Comparison of ENCODE assay signal across 9 cellular contexts in genomic region chr4:38902695-38903094, GRCh38. TPM values are rescaled to one million over a fixed set of nuclear protein-coding genes. Genes with fewer than 3 reads are reported as not detected.
A peak's percentile ranks its signal among the peaks of the same experiment; 100 is the strongest.
DNase-seq lines count a peak whose midpoint lies in the region; ATAC-seq, FAIRE-seq and TF ChIP-seq lines count a peak whose summit lies in the region.
"Had no signal": no experiment of that assay in that cellular context is flagged by ENCODE, and none has a peak within 500 bp of the region (broad histone marks: within the 10 kb centered on the region; RNA-seq: fewer than 3 reads in every experiment).

No MANE protein-coding gene starts in this region.

- FAIRE-seq in GM12878 (lab: Jason Lieb, UNC): peak; percentile 64

- peaks cover 6% of the 10 kb centered on the region for H3K27me3 Mint-ChIP-seq in activated naive CD8-positive, alpha-beta T cell treated with anti-CD3 and anti-CD28 coated beads, Interleukin-2, amount 10 ng/mL, durations not matched to agents 7 days and 5 days
- peaks cover 6% of the 10 kb centered on the region for H3K27me3 Mint-ChIP-seq in activated naive CD8-positive, alpha-beta T cell treated with anti-CD3 and anti-CD28 coated beads for 36 hours

- TF ChIP-seq POLR2A in GM12878 (IDR thresholded peaks at IDR 0.05; ENCODE audit: low read depth, low read length): no peak

- no peak overlapping the region for H3K4me3 ChIP-seq in GM12878
- no peak overlapping the region for H3K4me3 ChIP-seq in left lung
- H3K4me3 ChIP-seq: skin epidermis had no signal

- TF ChIP-seq RAD21 in GM12878 (IDR thresholded peaks at IDR 0.05; ENCODE audit: insufficient read depth, low read depth, low read length): peak; percentile 79

- H3K4me3 Mint-ChIP-seq in activated naive CD8-positive, alpha-beta T cell treated with anti-CD3 and anti-CD28 coated beads, Interleukin-2, amount 10 ng/mL, durations not matched to agents 7 days and 5 days: no peak overlapping the region
- H3K4me3 Mint-ChIP-seq in activated naive CD8-positive, alpha-beta T cell treated with anti-CD3 and anti-CD28 coated beads for 36 hours: no peak overlapping the region

- DNase-seq in activated naive CD8-positive, alpha-beta T cell treated with anti-CD3 and anti-CD28 coated beads, Interleukin-2, amount 10 ng/mL, durations not matched to agents 7 days and 5 days: no peak
- DNase-seq in activated naive CD8-positive, alpha-beta T cell treated with anti-CD3 and anti-CD28 coated beads for 36 hours: no peak
- peak; percentile 28 to 46 for DNase-seq in NCI-H2081 (lab: John Stamatoyannopoulos, UW)
- DNase-seq in GM12878 (ENCODE audit: low read depth, low spot score): no peak
- no peak for DNase-seq in left lung
- DNase-seq in HK-2 (ENCODE audit: unreplicated experiment): no peak

- ATAC-seq in activated naive CD8-positive, alpha-beta T cell treated with anti-CD3 and anti-CD28 coated beads, Interleukin-2, amount 10 ng/mL, durations not matched to agents 7 days and 5 days (ENCODE audit: low read depth): peak; percentile 74
- ATAC-seq in GM12878 (peak; percentile 95), left lung (peak; percentile 71), HG03196 (IDR thresholded peaks at IDR 0.05; ENCODE audit: unreplicated experiment) (no peak), HG03342 (IDR thresholded peaks at IDR 0.05; ENCODE audit: unreplicated experiment) (no peak)

- SMC1A ChIA-PET in GM12878 (lab: Charles Lee; ENCODE audit: uncharacterized antibody, unreplicated experiment): interaction anchor here (0.6 to 6.7 kb wide), 66 partner anchors 9 to 770 kb away, joined by 3 to 193 read pairs (median 4); partner anchors contain the start of genes FAM114A1, KLB, TLR1 and TLR10

- H3K4me2 ChIP-seq in GM12878 (ENCODE audit: control insufficient read depth, insufficient read depth): no peak overlapping the region

- intact Hi-C loops in GM12878 (cut with micrococcal nuclease; ENCODE audit: unreplicated experiment) (loop anchor here (1.0 to 5.0 kb wide), 4 partner anchors 90 to 555 kb away; partner anchors contain the start of genes LIAS, RPL9 and TMEM156), left lung (cut with DNase I) (loop anchor here in 1 of 2 donors (10.0 kb wide), 1 partner anchor 232 kb away; no protein-coding TSS in a partner anchor)

- H3K27me3 ChIP-seq in GM12878 (replicated peaks in 1 of 2; ENCODE audit: control insufficient read depth in 2 of 2, insufficient read depth in 2 of 2, low read length in 1 of 2) (no peaks in the 10 kb centered on the region), left lung (no peaks in the 10 kb centered on the region)

- CTCF ChIA-PET in GM12878 (lab: Yijun Ruan, JAX): interaction anchor here (0.5 to 9.1 kb wide), 74 partner anchors 8 to 723 kb away, joined by 3 to 295 read pairs (median 4); partner anchors contain the start of genes FAM114A1 and WDR19

- no peaks in the 10 kb centered on the region for H3K4me1 ChIP-seq in GM12878 (ENCODE audit: control insufficient read depth, insufficient read depth, low read length)
- no peaks in the 10 kb centered on the region for H3K4me1 ChIP-seq in left lung

- no peaks in the 10 kb centered on the region for H3K9me3 Mint-ChIP-seq in activated naive CD8-positive, alpha-beta T cell treated with anti-CD3 and anti-CD28 coated beads, Interleukin-2, amount 10 ng/mL, durations not matched to agents 7 days and 5 days
- H3K9me3 Mint-ChIP-seq in activated naive CD8-positive, alpha-beta T cell treated with anti-CD3 and anti-CD28 coated beads for 36 hours: peaks cover 1% of the 10 kb centered on the region

- no TSS peak for BruUV-seq in GM12878 (replicated peaks; lab: Mats Ljungman, UMichigan)

- peaks cover 8% of the 10 kb centered on the region for H3K4me1 Mint-ChIP-seq in activated naive CD8-positive, alpha-beta T cell treated with anti-CD3 and anti-CD28 coated beads, Interleukin-2, amount 10 ng/mL, durations not matched to agents 7 days and 5 days
- H3K4me1 Mint-ChIP-seq in activated naive CD8-positive, alpha-beta T cell treated with anti-CD3 and anti-CD28 coated beads for 36 hours: peaks cover 8% of the 10 kb centered on the region

- H3K27ac ChIP-seq in GM12878 (ENCODE audit: control insufficient read depth, insufficient read depth) (no peak overlapping the region), left lung (no peak overlapping the region)
- H3K27ac ChIP-seq: skin epidermis had no signal

- TF ChIP-seq EP300 in GM12878 (IDR thresholded peaks at IDR 0.05; ENCODE audit: borderline replicate concordance in 1 of 2, control insufficient read depth in 1 of 2, low read depth in 2 of 2, low read length in 2 of 2): no peak

- H4K20me1 ChIP-seq in GM12878 (ENCODE audit: control insufficient read depth, insufficient read depth): no peaks in the 10 kb centered on the region

- no peaks in the 10 kb centered on the region for H3K9me3 ChIP-seq in GM12878 (replicated peaks; ENCODE audit: control insufficient read depth, insufficient read depth, low read length)
- H3K9me3 ChIP-seq in left lung: no peaks in the 10 kb centered on the region

- no peaks in the 10 kb centered on the region for H3K36me3 ChIP-seq in GM12878 (ENCODE audit: control insufficient read depth in 2 of 2, insufficient read depth in 2 of 2, low read length in 1 of 2)
- peaks cover 0 to 38% of the 10 kb centered on the region in 2 donors for H3K36me3 ChIP-seq in left lung

- H3K36me3 Mint-ChIP-seq in activated naive CD8-positive, alpha-beta T cell treated with anti-CD3 and anti-CD28 coated beads, Interleukin-2, amount 10 ng/mL, durations not matched to agents 7 days and 5 days: no peaks in the 10 kb centered on the region
- H3K36me3 Mint-ChIP-seq in activated naive CD8-positive, alpha-beta T cell treated with anti-CD3 and anti-CD28 coated beads for 36 hours: no peaks in the 10 kb centered on the region

- POLR2A ChIA-PET in activated naive CD8-positive, alpha-beta T cell treated with anti-CD3 and anti-CD28 coated beads, Interleukin-2, amount 10 ng/mL, durations not matched to agents 7 days and 5 days (lab: Charles Lee): interaction anchor here (1.4 kb wide), 1 partner anchor 231 kb away, joined by 3 read pairs; no protein-coding TSS in a partner anchor
- POLR2A ChIA-PET in GM12878 (lab: Charles Lee): interaction anchor here (0.5 to 3.9 kb wide), 5 partner anchors 130 to 864 kb away, joined by 3 to 22 read pairs (median 3); partner anchors contain the start of gene TMEM156

- RAD21 ChIA-PET in GM12878 (lab: Charles Lee; ENCODE audit: unreplicated experiment): interaction anchor here (0.5 to 6.6 kb wide), 60 partner anchors 9 to 817 kb away, joined by 3 to 214 read pairs (median 4); partner anchors contain the start of genes RFC1 and WDR19

- H3K79me2 ChIP-seq in GM12878 (ENCODE audit: control insufficient read depth, insufficient read depth, low read length): no peaks in the 10 kb centered on the region

- TF ChIP-seq CTCF in GM12878 (IDR thresholded peaks at IDR 0.05 in 2 of 3, conservative IDR thresholded peaks at IDR 0.05 in 1 of 3; ENCODE audit: control insufficient read depth in 2 of 3, extremely low read depth in 1 of 3, insufficient read depth in 1 of 3, low read depth in 3 of 3, low read length in 3 of 3) (peak in 2 of 3 experiments; percentile 23 to 61; a peak in 3 of 6 replicates), left lung (IDR thresholded peaks at IDR 0.05) (no peak)

- H3K9ac ChIP-seq in GM12878 (ENCODE audit: control insufficient read depth, insufficient read depth, low read length): no peak overlapping the region

- H2AFZ ChIP-seq in GM12878 (ENCODE audit: control insufficient read depth, low read depth, low read length): no peak overlapping the region

- H3K27ac Mint-ChIP-seq in activated naive CD8-positive, alpha-beta T cell treated with anti-CD3 and anti-CD28 coated beads, Interleukin-2, amount 10 ng/mL, durations not matched to agents 7 days and 5 days: no peak overlapping the region
- no peak overlapping the region for H3K27ac Mint-ChIP-seq in activated naive CD8-positive, alpha-beta T cell treated with anti-CD3 and anti-CD28 coated beads for 36 hours

- in situ Hi-C loops in GM12878 (cut with MboI): loop anchor here (5.0 to 25.0 kb wide), 2 partner anchors 235 to 535 kb away; no protein-coding TSS in a partner anchor

RNA-seq across cellular contexts. Expression of gene FAM114A1, which starts 35.1 kb away (rescaled TPM):
- under 1 TPM; 0.33 to 0.34 TPM for total RNA-seq in activated naive CD8-positive, alpha-beta T cell treated with anti-CD3 and anti-CD28 coated beads, Interleukin-2, amount 10 ng/mL, durations not matched to agents 7 days and 5 days
- total RNA-seq in activated naive CD8-positive, alpha-beta T cell treated with anti-CD3 and anti-CD28 coated beads for 36 hours: under 1 TPM in 1 of 2 experiments, not detected in 1; 0.38 TPM
- 34.8 and 41.1 TPM in 2 replicates for total RNA-seq in GM12878 (2013; cell fraction: nucleolus; rRNA removed)
- 4.0 and 4.1 TPM in 2 replicates for total RNA-seq in GM12878 (2014; rRNA removed)
- total RNA-seq in GM12878 (2014; rRNA removed; fragmentation: Illumina TruSeq; extraction: Trizol): 3.4 and 5.0 TPM in 2 replicates
- 5.0 and 5.4 TPM in 2 replicates for total RNA-seq in GM12878 (2021)
- polyA plus RNA-seq in GM12878 (2011; ENCODE audit: low read depth): 2.2 TPM
- 3.4 and 4.0 TPM in 2 replicates for polyA plus RNA-seq in GM12878 (2011; rRNA removed)
- 3.0 and 3.8 TPM in 2 replicates for polyA plus RNA-seq in GM12878 (2011; cell fraction: cytosol; rRNA removed)
- polyA plus RNA-seq in GM12878 (2011; cell fraction: nucleus; rRNA removed): 3.3 and 4.2 TPM in 2 replicates
- polyA plus RNA-seq in GM12878 (2012): 4.6 and 5.2 TPM in 2 replicates
- 4.6 and 6.0 TPM in 2 replicates for polyA plus RNA-seq in GM12878 (2014; fragmentation: Illumina TruSeq; extraction: Trizol)
- 1 to 10 TPM; 1.3 to 1.9 TPM for polyA plus RNA-seq in GM12878 (2014; fragmentation: Nextera tagmentation; extraction: Ambion mirVana)
- polyA plus RNA-seq in GM12878 (2014; rRNA removed): 4.3 and 6.2 TPM in 2 replicates
- 1 to 10 TPM; 2.5 to 3.8 TPM for polyA plus RNA-seq in GM12878 (2016; fragmentation: Nextera tagmentation; extraction: Ambion mirVana)
- 2.0 and 3.6 TPM in 2 replicates for polyA minus RNA-seq in GM12878 (2011; rRNA and poly(A)+ RNA removed)
- 0.52 and 0.67 TPM in 2 replicates for polyA minus RNA-seq in GM12878 (2011; cell fraction: cytosol; rRNA and poly(A)+ RNA removed)
- 1.9 and 2.3 TPM in 2 replicates for polyA minus RNA-seq in GM12878 (2011; cell fraction: nucleus; rRNA and poly(A)+ RNA removed)
- total RNA-seq in left lung: 10 to 100 TPM; 68.5 to 81.1 TPM

RNA-seq across cellular contexts. Expression of gene TLR6, which starts 46.1 kb away (rescaled TPM):
- total RNA-seq in activated naive CD8-positive, alpha-beta T cell treated with anti-CD3 and anti-CD28 coated beads, Interleukin-2, amount 10 ng/mL, durations not matched to agents 7 days and 5 days: 1 to 10 TPM; 4.8 to 5.9 TPM
- total RNA-seq in activated naive CD8-positive, alpha-beta T cell treated with anti-CD3 and anti-CD28 coated beads for 36 hours: 1 to 10 TPM; 2.9 to 4.4 TPM
- total RNA-seq in GM12878 (2013; cell fraction: nucleolus; rRNA removed): 174 and 189 TPM in 2 replicates
- total RNA-seq in GM12878 (2014; rRNA removed) (15.4 and 18.1 TPM in 2 replicates), GM12878 (2014; rRNA removed; fragmentation: Illumina TruSeq; extraction: Trizol) (18.0 and 18.1 TPM in 2 replicates), GM12878 (2021) (19.1 and 22.4 TPM in 2 replicates), left lung (10 to 100 TPM in 1 of 2 donors, 1 to 10 TPM in 1; 6.6 to 18.1 TPM)
- 11.6 TPM for polyA plus RNA-seq in GM12878 (2011; ENCODE audit: low read depth)
- polyA plus RNA-seq in GM12878 (2011; rRNA removed) (49.4 and 72.4 TPM in 2 replicates), GM12878 (2014; fragmentation: Illumina TruSeq; extraction: Trizol) (15.9 and 22.4 TPM in 2 replicates), GM12878 (2014; fragmentation: Nextera tagmentation; extraction: Ambion mirVana) (1 to 10 TPM; 1.1 to 1.5 TPM), GM12878 (2014; rRNA removed) (8.3 and 9.6 TPM in 2 replicates), GM12878 (2016; fragmentation: Nextera tagmentation; extraction: Ambion mirVana) (1 to 10 TPM; 2.3 to 2.9 TPM)
- 13.1 and 18.0 TPM in 2 replicates for polyA plus RNA-seq in GM12878 (2011; cell fraction: cytosol; rRNA removed)
- 21.4 and 25.3 TPM in 2 replicates for polyA plus RNA-seq in GM12878 (2011; cell fraction: nucleus; rRNA removed)
- polyA plus RNA-seq in GM12878 (2012): 11.8 and 14.3 TPM in 2 replicates
- polyA minus RNA-seq in GM12878 (2011; rRNA and poly(A)+ RNA removed): 61.3 and 91.4 TPM in 2 replicates
- 25.1 and 28.5 TPM in 2 replicates for polyA minus RNA-seq in GM12878 (2011; cell fraction: cytosol; rRNA and poly(A)+ RNA removed)
- polyA minus RNA-seq in GM12878 (2011; cell fraction: nucleus; rRNA and poly(A)+ RNA removed): 28.3 and 34.2 TPM in 2 replicates

Comparison
In these comparisons a context has a peak if more than half of its experiments do, and no peak if none do; other contexts are left out.
1. ATAC-seq: peak in activated naive CD8-positive, alpha-beta T cell treated with anti-CD3 and anti-CD28 coated beads, Interleukin-2, amount 10 ng/mL, durations not matched to agents 7 days and 5 days (single experiment), GM12878 (single experiment) and left lung (single experiment); none in HG03196 (single experiment) and HG03342 (single experiment).
2. DNase-seq: peak in NCI-H2081 (2 of 2); none in activated naive CD8-positive, alpha-beta T cell treated with anti-CD3 and anti-CD28 coated beads, Interleukin-2, amount 10 ng/mL, durations not matched to agents 7 days and 5 days (single experiment), activated naive CD8-positive, alpha-beta T cell treated with anti-CD3 and anti-CD28 coated beads for 36 hours (single experiment), GM12878 (single experiment), left lung (0 of 2) and HK-2 (single experiment).
3. CTCF ChIP-seq: peak in GM12878 (2 of 3); none in left lung (0 of 2).